ENCODE assay signal across 8 cellular contexts in genomic region chr12:56449622-56449984, GRCh38. TPM values are rescaled to one million over a fixed set of nuclear protein-coding genes. Genes with fewer than 3 reads are reported as not detected.
DNase-seq lines count a peak whose midpoint lies in the region; ATAC-seq, FAIRE-seq and TF ChIP-seq lines count a peak whose summit lies in the region.

No MANE protein-coding gene starts in this region.

- intact Hi-C loops in activated naive CD4-positive, alpha-beta T cell treated with anti-CD3 and anti-CD28 coated beads for 36 hours (cut with micrococcal nuclease), result loop anchor here (1.0 to 5.0 kb wide), 13 partner anchors 15 to 1073 kb away; partner anchors contain the start of genes CNPY2, CS, DDIT3 and GLS2
- intact Hi-C loops in ascending aorta (cut with DNase I), result loop anchor here (1.0 to 2.0 kb wide), 2 partner anchors 15 to 89 kb away; partner anchors contain the start of gene STAT2
- intact Hi-C loops in right lobe of liver (cut with DNase I), result no loop called here

- H3K4me1 Mint-ChIP-seq in activated naive CD4-positive, alpha-beta T cell treated with anti-CD3 and anti-CD28 coated beads for 36 hours (ENCODE audit: low read depth), result peaks cover 16% of the 10 kb centered on the region

- DNase-seq in activated naive CD4-positive, alpha-beta T cell treated with anti-CD3 and anti-CD28 coated beads for 36 hours, result no peak
- DNase-seq in activated naive CD4-positive, alpha-beta T cell treated with Interleukin-2 at 50 U/mL for 16 hours, result no peak
- DNase-seq in ascending aorta (ENCODE audit: low spot score in 2 of 2) (no peak), right lobe of liver (no peak), upper lobe of left lung (no peak), epidermal melanocyte (ENCODE audit: insufficient read length, low spot score) (no peak), NCI-H1436 (lab: John Stamatoyannopoulos, UW) (no peak), H54 (ENCODE audit: insufficient read length, low spot score) (no peak)

- H3K4me3 Mint-ChIP-seq in activated naive CD4-positive, alpha-beta T cell treated with anti-CD3 and anti-CD28 coated beads for 36 hours, result peak overlapping the region; percentile 89

- CTCF ChIA-PET in activated naive CD4-positive, alpha-beta T cell treated with anti-CD3 and anti-CD28 coated beads for 36 hours (lab: Charles Lee), result interaction anchor here (1.0 to 4.8 kb wide), 5 partner anchors 9 to 243 kb away, joined by 3 to 33 read pairs (median 5); no protein-coding TSS in a partner anchor

- H3K9me3 ChIP-seq in ascending aorta, result no peaks in the 10 kb centered on the region
- no peaks in the 10 kb centered on the region for H3K9me3 ChIP-seq in right lobe of liver
- no peaks in the 10 kb centered on the region for H3K9me3 ChIP-seq in upper lobe of left lung

- ATAC-seq in right lobe of liver, result no peak
- ATAC-seq in upper lobe of left lung (ENCODE audit: low FRiP score in 2 of 2), result no peak

- TF ChIP-seq EP300 in upper lobe of left lung (IDR thresholded peaks at IDR 0.05), result no peak

- TF ChIP-seq POLR2A in right lobe of liver (IDR thresholded peaks at IDR 0.05) (no peak), upper lobe of left lung (IDR thresholded peaks at IDR 0.05) (no peak), H54 (IDR thresholded peaks at IDR 0.05; ENCODE audit: low read depth, low read length) (no peak)

- H3K36me3 Mint-ChIP-seq in activated naive CD4-positive, alpha-beta T cell treated with anti-CD3 and anti-CD28 coated beads for 36 hours (ENCODE audit: low read depth), result peaks cover 7% of the 10 kb centered on the region

- FAIRE-seq in H54 (lab: Jason Lieb, UNC), result no peak

- no peaks in the 10 kb centered on the region for H3K27me3 Mint-ChIP-seq in activated naive CD4-positive, alpha-beta T cell treated with anti-CD3 and anti-CD28 coated beads for 36 hours (ENCODE audit: low read depth)

- H3K27ac ChIP-seq in ascending aorta, result peak overlapping the region; percentile 79 to 86
- H3K27ac ChIP-seq in right lobe of liver, result peak overlapping the region; percentile 56 to 83 (median 71)
- peak overlapping the region; percentile 71 to 92 (median 85) for H3K27ac ChIP-seq in upper lobe of left lung

- H3K9me3 Mint-ChIP-seq in activated naive CD4-positive, alpha-beta T cell treated with anti-CD3 and anti-CD28 coated beads for 36 hours, result no peaks in the 10 kb centered on the region

- peak overlapping the region; percentile 74 to 87 for H3K4me3 ChIP-seq in ascending aorta
- H3K4me3 ChIP-seq in right lobe of liver, result peak overlapping the region; percentile 66 to 92 (median 77)
- H3K4me3 ChIP-seq in upper lobe of left lung, result peak overlapping the region; percentile 70 to 77 (median 74)

- H3K27me3 ChIP-seq in ascending aorta (no peaks in the 10 kb centered on the region), right lobe of liver (no peaks in the 10 kb centered on the region), upper lobe of left lung (no peaks in the 10 kb centered on the region)

- H3K4me1 ChIP-seq in ascending aorta (no peaks in the 10 kb centered on the region), right lobe of liver (no peaks in the 10 kb centered on the region), upper lobe of left lung (peaks cover 9 to 13% (median 10%) of the 10 kb centered on the region in 4 donors)

- TF ChIP-seq CTCF in ascending aorta (IDR thresholded peaks at IDR 0.05) (no peak), right lobe of liver (IDR thresholded peaks at IDR 0.05) (no peak), upper lobe of left lung (IDR thresholded peaks at IDR 0.05) (no peak)

- WGBS in right lobe of liver (ENCODE audit: insufficient coverage, low coverage, low lambda C conversion rate, missing lambda C conversion rate), result 37% methylated on average over 5 of the region's 5 CpGs
- WGBS in upper lobe of left lung, 2 donors, result 28 to 29% methylated on average over 5 of the region's 5 CpGs

- H3K36me3 ChIP-seq in ascending aorta (no peaks in the 10 kb centered on the region), right lobe of liver (no peaks in the 10 kb centered on the region), upper lobe of left lung (no peaks in the 10 kb centered on the region)

- peak overlapping the region; percentile 96 for H3K27ac Mint-ChIP-seq in activated naive CD4-positive, alpha-beta T cell treated with anti-CD3 and anti-CD28 coated beads for 36 hours

RNA-seq across cellular contexts. Expression of gene TIMELESS, which starts 0.4 kb away (rescaled TPM):
- total RNA-seq in activated naive CD4-positive, alpha-beta T cell treated with anti-CD3 and anti-CD28 coated beads for 36 hours, result 10 to 100 TPM; 69.9 to 70.8 TPM
- 2.0 TPM for total RNA-seq in ascending aorta
- 10 to 100 TPM in 2 of 6 experiments, 1 to 10 TPM in 4; 8.0 to 10.8 (median 9.1) TPM for total RNA-seq in right lobe of liver
- 10 to 100 TPM in 2 of 6 donors, 1 to 10 TPM in 4; 5.6 to 14.7 (median 9.5) TPM for total RNA-seq in upper lobe of left lung

RNA-seq across cellular contexts. Expression of gene MIP, which starts 4.9 kb away (rescaled TPM):
- total RNA-seq in activated naive CD4-positive, alpha-beta T cell treated with anti-CD3 and anti-CD28 coated beads for 36 hours, result not detected
- total RNA-seq in ascending aorta (not detected), right lobe of liver (under 1 TPM in 5 of 6 experiments, not detected in 1; 0.42 to 0.91 (median 0.76) TPM), upper lobe of left lung (not detected)

RNA-seq across cellular contexts. Expression of gene SPRYD4, which starts 18.8 kb away (rescaled TPM):
- 1 to 10 TPM; 2.2 TPM for total RNA-seq in activated naive CD4-positive, alpha-beta T cell treated with anti-CD3 and anti-CD28 coated beads for 36 hours
- total RNA-seq in ascending aorta, result 0.43 TPM
- total RNA-seq in right lobe of liver, result 10 to 100 TPM in 1 of 6 experiments, 1 to 10 TPM in 5; 4.7 to 11.1 (median 7.8) TPM
- total RNA-seq in upper lobe of left lung, result 1 to 10 TPM; 1.8 to 3.3 (median 3.0) TPM

RNA-seq across cellular contexts. Expression of gene GLS2, which starts 38.4 kb away (rescaled TPM):
- 1 to 10 TPM; 4.6 to 5.5 TPM for total RNA-seq in activated naive CD4-positive, alpha-beta T cell treated with anti-CD3 and anti-CD28 coated beads for 36 hours
- total RNA-seq in ascending aorta, result not detected
- 100 to 1,000 TPM in 2 of 6 experiments, 10 to 100 TPM in 4; 37.2 to 267 (median 72.7) TPM for total RNA-seq in right lobe of liver
- 10 to 100 TPM in 1 of 6 donors, 1 to 10 TPM in 5; 2.0 to 11.6 (median 5.0) TPM for total RNA-seq in upper lobe of left lung

Comparison
In these comparisons a context has a peak if more than half of its experiments do, and no peak if none do; other contexts are left out.
1. RNA of gene TIMELESS, which starts 0.4 kb away (total RNA-seq): 69.9 to 70.8 TPM in activated naive CD4-positive, alpha-beta T cell treated with anti-CD3 and anti-CD28 coated beads for 36 hours; 5.6 to 14.7 TPM in upper lobe of left lung, 8.0 to 10.8 TPM in right lobe of liver and 2.0 TPM in ascending aorta (single experiment); every median in the first group is over 4 times any median in the second.
2. intact Hi-C loops: an anchor here in activated naive CD4-positive, alpha-beta T cell treated with anti-CD3 and anti-CD28 coated beads for 36 hours (1.0 to 5.0 kb wide) and ascending aorta (1.0 to 2.0 kb wide); none called in right lobe of liver.
3. Peak in every context shown above with its lines, with median percentiles within 50 percentile points of each other: H3K27ac ChIP-seq and H3K4me3 ChIP-seq.